ENCODE assay signal across 1 cellular context in the genomic region with DNA sequence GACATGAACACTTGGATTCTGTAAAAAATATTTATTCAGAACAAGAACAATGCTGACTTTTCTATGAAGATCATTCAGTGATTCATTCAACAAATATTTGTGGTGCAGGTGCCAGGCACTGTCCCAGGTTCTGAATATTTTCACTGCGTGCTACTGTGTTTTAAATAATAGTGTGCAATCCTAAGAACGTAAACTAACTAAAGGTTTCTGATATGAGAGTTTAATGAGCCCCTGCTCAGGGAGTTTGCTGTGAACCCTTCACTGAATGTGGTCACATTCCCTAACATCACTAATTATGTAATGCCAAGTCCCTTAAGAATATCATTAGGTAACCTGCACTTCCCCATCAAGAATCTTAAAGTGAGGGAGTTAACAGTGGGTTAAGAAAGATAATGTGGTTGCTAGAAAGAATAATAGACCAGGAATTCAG.
TF ChIP-seq lines count a peak whose summit lies in the region.

No MANE protein-coding gene starts in this region.

TF ChIP-seq in K562, 482 proteins besides CTCF, POLR2A, EP300 and RAD21 (continued from another document):
- TF ChIP-seq, protein P1, sequence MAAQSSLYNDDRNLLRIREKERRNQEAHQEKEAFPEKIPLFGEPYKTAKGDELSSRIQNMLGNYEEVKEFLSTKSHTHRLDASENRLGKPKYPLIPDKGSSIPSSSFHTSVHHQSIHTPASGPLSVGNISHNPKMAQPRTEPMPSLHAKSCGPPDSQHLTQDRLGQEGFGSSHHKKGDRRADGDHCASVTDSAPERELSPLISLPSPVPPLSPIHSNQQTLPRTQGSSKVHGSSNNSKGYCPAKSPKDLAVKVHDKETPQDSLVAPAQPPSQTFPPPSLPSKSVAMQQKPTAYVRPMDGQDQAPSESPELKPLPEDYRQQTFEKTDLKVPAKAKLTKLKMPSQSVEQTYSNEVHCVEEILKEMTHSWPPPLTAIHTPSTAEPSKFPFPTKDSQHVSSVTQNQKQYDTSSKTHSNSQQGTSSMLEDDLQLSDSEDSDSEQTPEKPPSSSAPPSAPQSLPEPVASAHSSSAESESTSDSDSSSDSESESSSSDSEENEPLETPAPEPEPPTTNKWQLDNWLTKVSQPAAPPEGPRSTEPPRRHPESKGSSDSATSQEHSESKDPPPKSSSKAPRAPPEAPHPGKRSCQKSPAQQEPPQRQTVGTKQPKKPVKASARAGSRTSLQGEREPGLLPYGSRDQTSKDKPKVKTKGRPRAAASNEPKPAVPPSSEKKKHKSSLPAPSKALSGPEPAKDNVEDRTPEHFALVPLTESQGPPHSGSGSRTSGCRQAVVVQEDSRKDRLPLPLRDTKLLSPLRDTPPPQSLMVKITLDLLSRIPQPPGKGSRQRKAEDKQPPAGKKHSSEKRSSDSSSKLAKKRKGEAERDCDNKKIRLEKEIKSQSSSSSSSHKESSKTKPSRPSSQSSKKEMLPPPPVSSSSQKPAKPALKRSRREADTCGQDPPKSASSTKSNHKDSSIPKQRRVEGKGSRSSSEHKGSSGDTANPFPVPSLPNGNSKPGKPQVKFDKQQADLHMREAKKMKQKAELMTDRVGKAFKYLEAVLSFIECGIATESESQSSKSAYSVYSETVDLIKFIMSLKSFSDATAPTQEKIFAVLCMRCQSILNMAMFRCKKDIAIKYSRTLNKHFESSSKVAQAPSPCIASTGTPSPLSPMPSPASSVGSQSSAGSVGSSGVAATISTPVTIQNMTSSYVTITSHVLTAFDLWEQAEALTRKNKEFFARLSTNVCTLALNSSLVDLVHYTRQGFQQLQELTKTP (IDR thresholded peaks at IDR 0.05; ENCODE audit: low read depth in 1 of 2, partially characterized antibody in 2 of 2): peak in 1 of 2 experiments; percentile 36
